In genomic region chr12:89392401-89392800, GRCh38 we compare ENCODE assay signal across 25 cellular contexts. TPM values are rescaled to one million over a fixed set of nuclear protein-coding genes. Genes with fewer than 3 reads are reported as not detected.
A peak's percentile ranks its signal among the peaks of the same experiment; 100 is the strongest.
DNase-seq lines count a peak whose midpoint lies in the region; ATAC-seq, FAIRE-seq and TF ChIP-seq lines count a peak whose summit lies in the region.
"Had no signal": no experiment of that assay in that cellular context is flagged by ENCODE, and none has a peak within 500 bp of the region (broad histone marks: within the 10 kb centered on the region; RNA-seq: fewer than 3 reads in every experiment).

No MANE protein-coding gene starts in this region.

- H3K4me3 ChIP-seq in HepG2 (replicated peaks in 1 of 3; ENCODE audit: insufficient read depth in 1 of 3, low read depth in 2 of 3, low read length in 3 of 3) (no peak overlapping the region), right lobe of liver (no peak overlapping the region)
- H3K4me3 ChIP-seq: GM12878, GM23338, K562 had no signal

- POLR2A ChIA-PET in HepG2 (lab: Yijun Ruan, JAX) = interaction anchor here (0.8 to 3.2 kb wide), 5 partner anchors 9 to 39 kb away, joined by 3 to 67 read pairs (median 8); partner anchors contain the start of gene DUSP6

- H3K79me2 ChIP-seq in HepG2 (ENCODE audit: insufficient read depth, low read length) = no peaks in the 10 kb centered on the region

- TF ChIP-seq EP300 in HepG2 (IDR thresholded peaks at IDR 0.05; ENCODE audit: low read depth in 2 of 2, low read length in 2 of 2) = no peak
- TF ChIP-seq EP300 in HepG2 (CRISPR knock-in tag; IDR thresholded peaks at IDR 0.05; ENCODE audit: borderline replicate concordance) = no peak

- ATAC-seq in HepG2 (no peak), right lobe of liver (no peak), T-helper 17 cell (no peak), HG02798 (IDR thresholded peaks at IDR 0.05; ENCODE audit: poor library complexity, unreplicated experiment) (no peak)
- ATAC-seq: GM12878, GM23338, K562, PC-3 had no signal

- no peaks in the 10 kb centered on the region for H3K27me3 ChIP-seq in HepG2 (ENCODE audit: control insufficient read depth in 1 of 2, insufficient read depth in 2 of 2, low read length in 2 of 2)
- H3K27me3 ChIP-seq in right lobe of liver = no peaks in the 10 kb centered on the region
- H3K27me3 ChIP-seq: BE2C had no signal

- H3K27me3 Mint-ChIP-seq in nephron (ENCODE audit: low read depth) (no peaks in the 10 kb centered on the region), T-helper 17 cell (no peaks in the 10 kb centered on the region)
- H3K27me3 Mint-ChIP-seq: CD4-positive, alpha-beta T cell had no signal

- no peaks in the 10 kb centered on the region for H3K36me3 Mint-ChIP-seq in nephron (ENCODE audit: low read depth)
- peaks cover 5% of the 10 kb centered on the region for H3K36me3 Mint-ChIP-seq in T-helper 17 cell (ENCODE audit: low read depth)

- no peaks in the 10 kb centered on the region for H4K20me1 ChIP-seq in HepG2 (ENCODE audit: insufficient read depth, low read length)

- no peak overlapping the region for H3K9ac ChIP-seq in HepG2 (ENCODE audit: insufficient read depth, low read depth, low read length)
- H3K9ac ChIP-seq: SK-N-SH had no signal

- WGBS in HepG2 (ENCODE audit: low lambda C conversion rate) = 96% methylated on average over 3 of the region's 3 CpGs
- WGBS in right lobe of liver (ENCODE audit: insufficient coverage, low coverage, low lambda C conversion rate, missing lambda C conversion rate) = 79% methylated on average over 3 of the region's 3 CpGs

- H3K27ac ChIP-seq in HepG2 (ENCODE audit: extremely low read length, insufficient read depth, low read length) (peak overlapping the region; percentile 75), right lobe of liver (no peak overlapping the region)

- TF ChIP-seq RAD21 in HepG2 (CRISPR knock-in tag; IDR thresholded peaks at IDR 0.05) = no peak

- BruUV-seq in HepG2 (replicated peaks; lab: Mats Ljungman, UMichigan) = no TSS peak

- H3K4me3 Mint-ChIP-seq in nephron (no peak overlapping the region), T-helper 17 cell (no peak overlapping the region)
- H3K4me3 Mint-ChIP-seq: CD4-positive, alpha-beta T cell; GM23338 had no signal

- H3K4me1 Mint-ChIP-seq in nephron (peaks cover 19% of the 10 kb centered on the region), T-helper 17 cell (peaks cover 15% of the 10 kb centered on the region)

- no peaks in the 10 kb centered on the region for H3K9me3 Mint-ChIP-seq in nephron
- H3K9me3 Mint-ChIP-seq: CD4-positive, alpha-beta T cell; GM23338 had no signal

- DNase-seq in HepG2 (ENCODE audit: low spot score) = no peak
- no peak for DNase-seq in right lobe of liver
- peak; percentile 6 to 29 for DNase-seq in NCI-H526 (lab: John Stamatoyannopoulos, UW)
- no peak for DNase-seq in T-helper 17 cell
- DNase-seq in NCI-H2171 treated with DMSO at 0.1 percent for 48 hours (lab: John Stamatoyannopoulos, UW) = no peak
- DNase-seq in NCI-H1105 (lab: John Stamatoyannopoulos, UW) = no peak
- DNase-seq: BE2C; Caco-2; CD4-positive, alpha-beta T cell; HCEC 1CT; NCI-H1436; NCI-H2029 treated with DMSO at 0.1 percent for 48 hours; NCI-H2171; NCI-H446; NCI-H748 treated with DMSO at 0.1 percent for 48 hours; NK-92 treated with Interleukin-12 subunit alpha and Interleukin-12 subunit beta, amount 100 ng/mL, for 24 hours; PC-3; RPMI8226; SHP77 treated with DMSO at 0.1 percent for 48 hours; SK-N-SH had no signal

- H3K9me3 ChIP-seq in HepG2 (ENCODE audit: low read length) = no peaks in the 10 kb centered on the region
- H3K9me3 ChIP-seq in right lobe of liver = no peaks in the 10 kb centered on the region
- H3K9me3 ChIP-seq in T-helper 17 cell (ENCODE audit: control insufficient read depth, low read length, poor library complexity, severe bottlenecking) = no peaks in the 10 kb centered on the region
- H3K9me3 ChIP-seq: BE2C, Caco-2, SK-N-SH had no signal

- CTCF ChIA-PET in HepG2 (lab: Yijun Ruan, JAX; ENCODE audit: low intra/inter-chr PET ratio, low total read pairs) = no interaction called here

- no peak for TF ChIP-seq CTCF in HepG2 (CRISPR knock-in tag; IDR thresholded peaks at IDR 0.05)
- TF ChIP-seq CTCF in right lobe of liver (IDR thresholded peaks at IDR 0.05) = no peak
- TF ChIP-seq CTCF in nephron (IDR thresholded peaks at IDR 0.05; ENCODE audit: unreplicated experiment in 3 of 3) = no peak

- no peak overlapping the region for H2AFZ ChIP-seq in HepG2 (ENCODE audit: low read length)
- H2AFZ ChIP-seq: GM23338 had no signal

- H3K4me1 ChIP-seq in HepG2 (ENCODE audit: insufficient read depth, low read length) = peaks cover 73% of the 10 kb centered on the region
- peaks cover 0 to 41% (median 18%) of the 10 kb centered on the region in 4 donors for H3K4me1 ChIP-seq in right lobe of liver

- intact Hi-C loops in HepG2 (cut with micrococcal nuclease; ENCODE audit: unreplicated experiment) = loop anchor here (5.0 kb wide), 1 partner anchor 70 kb away; no protein-coding TSS in a partner anchor
- intact Hi-C loops in right lobe of liver (cut with DNase I) = no loop called here

- in situ Hi-C loops in HepG2 (cut with HindIII; ENCODE audit: extremely low pct_ligation_motif_present, low pct_unique_long_range_greater_than_20kb) = loop anchor here (5.0 kb wide), 1 partner anchor 40 kb away; the partner anchor contains the start of gene DUSP6

- H3K4me2 ChIP-seq in HepG2 (ENCODE audit: low read depth, low read length) = peak overlapping the region; percentile 66
- H3K4me2 ChIP-seq: GM23338, SK-N-SH had no signal

- H3K27ac Mint-ChIP-seq in nephron (peak overlapping the region in 2 of 3 experiments; percentile 20 to 72), T-helper 17 cell (no peak overlapping the region)
- H3K27ac Mint-ChIP-seq: CD4-positive, alpha-beta T cell; GM23338 had no signal

- no peaks in the 10 kb centered on the region for H3K36me3 ChIP-seq in HepG2 (replicated peaks in 1 of 2; ENCODE audit: control insufficient read depth in 1 of 2, insufficient read depth in 2 of 2, low read length in 2 of 2)
- H3K36me3 ChIP-seq in right lobe of liver = no peaks in the 10 kb centered on the region
- H3K36me3 ChIP-seq: BE2C had no signal

- FAIRE-seq in HepG2 (lab: Jason Lieb, UNC) = no peak
- FAIRE-seq: GM12878, K562 had no signal

- TF ChIP-seq POLR2A in HepG2 (IDR thresholded peaks at IDR 0.05; ENCODE audit: insufficient read depth in 1 of 2, low read depth in 2 of 2, low read length in 2 of 2) = no peak
- TF ChIP-seq POLR2A in right lobe of liver (IDR thresholded peaks at IDR 0.05) = no peak

TF ChIP-seq in HepG2, 621 proteins besides CTCF, POLR2A, EP300 and RAD21:
- peak; percentile 39; the same call in 1 of the 2 replicates for TF ChIP-seq ZNF652 (CRISPR knock-in tag; IDR thresholded peaks at IDR 0.05; ENCODE audit: borderline replicate concordance, low read depth)
- TF ChIP-seq ZNF335 (CRISPR knock-in tag; IDR thresholded peaks at IDR 0.05) = no peak

RNA-seq across cellular contexts. Expression of gene DUSP6, which starts 40.1 kb away (rescaled TPM):
- total RNA-seq in HepG2 (2016; rRNA removed; fragmentation: Illumina TruSeq; extraction: Trizol) (37.0 and 40.9 TPM in 2 replicates), right lobe of liver (100 to 1,000 TPM in 2 of 6 experiments, 10 to 100 TPM in 4; 24.3 to 139 (median 50.4) TPM), T-helper 17 cell (10 to 100 TPM; 15.5 to 37.7 TPM)
- total RNA-seq in HepG2 (2016; cell fraction: cytosol; rRNA removed; fragmentation: Illumina TruSeq; extraction: Trizol; ENCODE audit: low read depth) = 4.4 and 4.7 TPM in 2 replicates
- total RNA-seq in HepG2 (2016; cell fraction: insoluble cytoplasmic fraction; rRNA removed; fragmentation: Illumina TruSeq; extraction: Trizol) = 36.2 and 41.6 TPM in 2 replicates
- total RNA-seq in HepG2 (2016; cell fraction: membrane; rRNA removed; fragmentation: Illumina TruSeq; extraction: Trizol) = 13.7 and 14.2 TPM in 2 replicates
- total RNA-seq in HepG2 (2016; cell fraction: nucleus; rRNA removed; fragmentation: Illumina TruSeq; extraction: Trizol) = 52.5 and 56.1 TPM in 2 replicates
- polyA plus RNA-seq in HepG2 (2011; rRNA removed) = 161 and 175 TPM in 2 replicates
- polyA plus RNA-seq in HepG2 (2011; cell fraction: cytosol; rRNA removed) = 140 and 159 TPM in 2 replicates
- 198 and 204 TPM in 2 replicates for polyA plus RNA-seq in HepG2 (2011; cell fraction: nucleus; rRNA removed)
- polyA plus RNA-seq in HepG2 (2012) = 101 and 134 TPM in 2 replicates
- polyA plus RNA-seq in HepG2 (2016; cell fraction: cytosol; fragmentation: Illumina TruSeq; extraction: Trizol; ENCODE audit: low read depth) = 1.2 and 1.4 TPM in 2 replicates
- 31.8 and 35.1 TPM in 2 replicates for polyA plus RNA-seq in HepG2 (2016; cell fraction: insoluble cytoplasmic fraction; fragmentation: Illumina TruSeq; extraction: Trizol; ENCODE audit: low read depth)
- polyA plus RNA-seq in HepG2 (2016; cell fraction: membrane; fragmentation: Illumina TruSeq; extraction: Trizol; ENCODE audit: low read depth) = 4.5 and 5.5 TPM in 2 replicates
- 62.5 and 77.8 TPM in 2 replicates for polyA plus RNA-seq in HepG2 (2016; cell fraction: nucleus; fragmentation: Illumina TruSeq; extraction: Trizol; ENCODE audit: insufficient read depth, low read depth)
- 3.5 and 736 TPM in 2 replicates for polyA minus RNA-seq in HepG2 (2011; rRNA and poly(A)+ RNA removed; ENCODE audit: low replicate concordance)
- polyA minus RNA-seq in HepG2 (2011; cell fraction: cytosol; rRNA and poly(A)+ RNA removed) = 161 and 182 TPM in 2 replicates
- 194 and 220 TPM in 2 replicates for polyA minus RNA-seq in HepG2 (2011; cell fraction: nucleus; rRNA and poly(A)+ RNA removed)

Comparison
In these comparisons a context has a peak if more than half of its experiments do, and no peak if none do; other contexts are left out.
1. DNase-seq: peak in NCI-H526 (2 of 2); none in HepG2 (single experiment), right lobe of liver (0 of 3), T-helper 17 cell (0 of 3), NCI-H2171 treated with DMSO at 0.1 percent for 48 hours (single experiment) and NCI-H1105 (single experiment).